8 cellular contexts compared by ENCODE assay signal in the genomic region with DNA sequence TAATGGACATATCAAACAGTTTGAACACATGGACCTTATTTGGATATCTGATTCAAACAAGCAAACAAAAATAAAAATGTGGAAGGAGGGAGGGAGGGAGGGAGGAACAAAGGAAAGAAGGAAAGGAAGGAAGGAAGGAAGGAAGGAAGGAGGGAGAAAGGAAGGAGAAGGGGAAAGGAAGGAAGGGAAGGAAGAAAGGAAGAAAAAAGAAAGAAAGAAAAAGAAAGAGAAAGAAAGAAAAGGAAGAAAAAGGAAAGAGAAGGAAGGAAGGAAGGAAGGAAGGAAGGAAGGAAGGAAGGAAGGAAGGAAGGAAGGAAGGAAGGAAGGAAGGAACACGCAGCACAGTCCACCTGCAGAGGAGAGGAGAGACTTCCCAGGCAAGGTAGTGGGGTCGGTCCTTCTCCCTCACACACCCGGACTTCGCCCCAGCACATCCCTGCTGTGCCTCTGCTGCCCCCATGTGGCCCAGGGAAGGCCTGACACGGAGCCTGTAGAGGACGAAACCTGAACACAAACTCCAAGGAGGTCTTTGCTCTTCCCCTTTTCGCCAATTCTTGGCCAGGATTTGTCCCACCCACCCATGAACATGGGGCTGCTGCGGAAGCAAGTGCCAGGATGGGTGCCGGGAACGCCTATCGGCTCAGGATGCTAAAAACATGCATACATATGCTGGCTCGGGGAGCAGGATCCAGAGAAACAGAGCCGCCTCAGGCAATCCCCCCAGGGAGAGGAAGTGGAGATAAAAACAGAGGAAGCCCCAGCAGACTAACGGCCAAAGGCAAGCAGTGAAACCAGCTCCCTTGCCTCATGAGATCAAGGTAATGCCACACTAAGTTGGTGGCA. TPM values are rescaled to one million over a fixed set of nuclear protein-coding genes. Genes with fewer than 3 reads are reported as not detected.
DNase-seq lines count a peak whose midpoint lies in the region; ATAC-seq and TF ChIP-seq lines count a peak whose summit lies in the region.

No MANE protein-coding gene starts in this region.

- TF ChIP-seq CTCF in coronary artery (IDR thresholded peaks at IDR 0.05) (peak; percentile 91), lower leg skin (IDR thresholded peaks at IDR 0.05) (peak in 1 of 3 donors; percentile 84)

- H3K27ac Mint-ChIP-seq in activated CD4-positive, alpha-beta T cell treated with anti-CD3 and anti-CD28 coated beads, Interleukin-2, amount 10 ng/mL, durations not matched to agents 7 days and 5 days, result peak overlapping the region; percentile 28

- no peaks in the 10 kb centered on the region for H3K27me3 Mint-ChIP-seq in activated CD4-positive, alpha-beta T cell treated with anti-CD3 and anti-CD28 coated beads, Interleukin-2, amount 10 ng/mL, durations not matched to agents 7 days and 5 days

- H3K36me3 Mint-ChIP-seq in activated CD4-positive, alpha-beta T cell treated with anti-CD3 and anti-CD28 coated beads, Interleukin-2, amount 10 ng/mL, durations not matched to agents 7 days and 5 days (ENCODE audit: low read depth), result peaks cover 30% of the 10 kb centered on the region

- 7 to 13% methylated on average over 13 of the region's 14 CpGs for WGBS in lower leg skin, 2 donors

- H3K4me1 Mint-ChIP-seq in activated CD4-positive, alpha-beta T cell treated with anti-CD3 and anti-CD28 coated beads, Interleukin-2, amount 10 ng/mL, durations not matched to agents 7 days and 5 days, result peaks cover 38% of the 10 kb centered on the region

- H3K9me3 Mint-ChIP-seq in activated CD4-positive, alpha-beta T cell treated with anti-CD3 and anti-CD28 coated beads, Interleukin-2, amount 10 ng/mL, durations not matched to agents 7 days and 5 days, result no peaks in the 10 kb centered on the region

- POLR2A ChIA-PET in activated CD4-positive, alpha-beta T cell treated with anti-CD3 and anti-CD28 coated beads, Interleukin-2, amount 10 ng/mL, durations not matched to agents 7 days and 5 days (lab: Charles Lee), result no interaction called here

- H3K27ac ChIP-seq in coronary artery, result peak overlapping the region in 1 of 2 donors; percentile 41

- TF ChIP-seq POLR2A in lower leg skin (IDR thresholded peaks at IDR 0.05), result no peak

- H3K4me3 Mint-ChIP-seq in activated CD4-positive, alpha-beta T cell treated with anti-CD3 and anti-CD28 coated beads, Interleukin-2, amount 10 ng/mL, durations not matched to agents 7 days and 5 days, result no peak overlapping the region

- peak; percentile 65 for ATAC-seq in GM19035 (IDR thresholded peaks at IDR 0.05; ENCODE audit: unreplicated experiment)
- peak; percentile 71 for ATAC-seq in HG03342 (IDR thresholded peaks at IDR 0.05; ENCODE audit: unreplicated experiment)

- CTCF ChIA-PET in activated CD4-positive, alpha-beta T cell treated with anti-CD3 and anti-CD28 coated beads, Interleukin-2, amount 10 ng/mL, durations not matched to agents 7 days and 5 days (lab: Charles Lee), result interaction anchor here (1.0 to 2.0 kb wide), 3 partner anchors 99 to 112 kb away, joined by 4 to 7 read pairs (median 6); no protein-coding TSS in a partner anchor

- H3K4me3 ChIP-seq in coronary artery (peak overlapping the region; percentile 37), lower leg skin (ENCODE audit: low read depth, poor library complexity, severe bottlenecking) (no peak overlapping the region)

- intact Hi-C loops in lower leg skin (cut with DNase I; ENCODE audit: low total_unique reads), result loop anchor here (5.0 kb wide), 1 partner anchor 242 kb away; no protein-coding TSS in a partner anchor

- DNase-seq in Ammon's horn (ENCODE audit: low spot score) (peak; percentile 93), NCI-H526 (lab: John Stamatoyannopoulos, UW) (peak; percentile 80 to 96), coronary artery (ENCODE audit: low spot score) (peak; percentile 81), lower leg skin (ENCODE audit: low spot score in 2 of 2) (peak; percentile 73 to 95)
- DNase-seq in activated CD4-positive, alpha-beta T cell treated with anti-CD3 and anti-CD28 coated beads, Interleukin-2, amount 10 ng/mL, durations not matched to agents 7 days and 5 days, result peak; percentile 77
- DNase-seq in stimulated activated CD4-positive, alpha-beta T cell treated with anti-CD3 and anti-CD28 coated beads, TNF-alpha, amount 100 ng/mL, for 1 hour (ENCODE audit: low read depth in 3 of 3, low spot score in 1 of 3), result peak; percentile 28 to 63 (median 47)

RNA-seq across cellular contexts. Expression of gene DGKI, which starts 52.3 kb away (rescaled TPM):
- under 1 TPM; 0.06 to 0.25 TPM for total RNA-seq in activated CD4-positive, alpha-beta T cell treated with anti-CD3 and anti-CD28 coated beads, Interleukin-2, amount 10 ng/mL, durations not matched to agents 7 days and 5 days
- 1 to 10 TPM in 3 of 4 donors, under 1 TPM in 1; 0.34 to 2.1 (median 1.3) TPM for total RNA-seq in lower leg skin
